ENCODE assay signal across 7 cellular contexts in the genomic region with DNA sequence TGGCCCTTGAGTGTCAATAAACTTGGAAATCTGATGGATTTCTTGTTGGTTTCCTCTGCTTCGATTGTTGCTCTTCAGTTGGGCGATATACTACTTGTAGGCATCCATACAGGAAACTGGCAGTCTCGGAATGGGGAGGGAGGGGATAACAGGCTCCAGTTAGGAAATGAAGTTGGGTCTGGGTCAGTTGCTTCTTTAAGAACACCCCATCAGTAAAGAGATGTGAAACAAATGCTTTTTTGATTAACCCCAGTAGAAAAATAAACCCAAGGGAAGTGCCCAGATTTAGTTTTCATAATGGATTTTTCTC. TPM values are rescaled to one million over a fixed set of nuclear protein-coding genes. Genes with fewer than 3 reads are reported as not detected.
A peak's percentile ranks its signal among the peaks of the same experiment; 100 is the strongest.
DNase-seq lines count a peak whose midpoint lies in the region; ATAC-seq and TF ChIP-seq lines count a peak whose summit lies in the region.

No MANE protein-coding gene starts in this region.

- H3K27ac ChIP-seq in body of pancreas: peak overlapping the region; percentile 98 to 99 (median 98)

- DNase-seq in body of pancreas: no peak
- DNase-seq in mucosa of descending colon: no peak
- DNase-seq in NCI-H128 (lab: John Stamatoyannopoulos, UW; ENCODE audit: unreplicated experiment): no peak
- DNase-seq in NCI-H187 (lab: John Stamatoyannopoulos, UW): no peak
- DNase-seq in omental fat pad (ENCODE audit: low spot score): no peak

- H3K4me1 ChIP-seq in body of pancreas: peaks cover 56% of the 10 kb centered on the region
- peaks cover 6% of the 10 kb centered on the region for H3K4me1 ChIP-seq in mucosa of descending colon (ENCODE audit: low read depth)

- peak overlapping the region; percentile 24 to 67 for H3K4me3 ChIP-seq in body of pancreas
- H3K4me3 ChIP-seq in mucosa of descending colon: peak overlapping the region; percentile 71

- H3K9me3 ChIP-seq in body of pancreas (no peaks in the 10 kb centered on the region), mucosa of descending colon (no peaks in the 10 kb centered on the region)

- WGBS in body of pancreas, 2 donors: 0% methylated on average over 3 of the region's 3 CpGs

- ATAC-seq in GM19372 (IDR thresholded peaks at IDR 0.05; ENCODE audit: low read depth, unreplicated experiment): peak; percentile 0
- ATAC-seq in HG03378 (IDR thresholded peaks at IDR 0.05; ENCODE audit: unreplicated experiment): peak; percentile 1
- ATAC-seq in body of pancreas: no peak
- ATAC-seq in mucosa of descending colon: no peak
- no peak for ATAC-seq in omental fat pad (ENCODE audit: low FRiP score)

- no peak for TF ChIP-seq POLR2A in body of pancreas (IDR thresholded peaks at IDR 0.05)

- H3K36me3 ChIP-seq in body of pancreas (replicated peaks in 1 of 2; ENCODE audit: insufficient read depth in 1 of 2, low read depth in 2 of 2) (no peaks in the 10 kb centered on the region), mucosa of descending colon (ENCODE audit: low read depth) (no peaks in the 10 kb centered on the region)

- intact Hi-C loops in body of pancreas (cut with DNase I) (no loop called here), mucosa of descending colon (cut with DNase I, micrococcal nuclease) (no loop called here)

- no peaks in the 10 kb centered on the region for H3K27me3 ChIP-seq in body of pancreas

- no peak for TF ChIP-seq CTCF in body of pancreas (IDR thresholded peaks at IDR 0.05)
- TF ChIP-seq CTCF in mucosa of descending colon (IDR thresholded peaks at IDR 0.05): no peak
- no peak for TF ChIP-seq CTCF in omental fat pad (IDR thresholded peaks at IDR 0.05)

RNA-seq across cellular contexts. Expression of a gene that starts 0.7 kb away (rescaled TPM):
- total RNA-seq in body of pancreas (10 to 100 TPM; 22.1 to 33.3 TPM), mucosa of descending colon (10 to 100 TPM; 63.8 to 90.1 (median 83.3) TPM), omental fat pad (10 to 100 TPM; 25.5 to 31.6 (median 28.5) TPM)

RNA-seq across cellular contexts. Expression of a gene that starts 48.6 kb away (rescaled TPM):
- total RNA-seq in body of pancreas: not detected
- total RNA-seq in mucosa of descending colon: not detected
- not detected for total RNA-seq in omental fat pad

Comparison
In these comparisons a context has a peak if more than half of its experiments do, and no peak if none do; other contexts are left out.
1. ATAC-seq: peak in GM19372 (single experiment) and HG03378 (single experiment); none in body of pancreas (single experiment), mucosa of descending colon (single experiment) and omental fat pad (single experiment).